ENCODE assay signal across 18 cellular contexts in genomic region chr1:165284471-165284870, GRCh38.
A peak's percentile ranks its signal among the peaks of the same experiment; 100 is the strongest.
DNase-seq lines count a peak whose midpoint lies in the region; ATAC-seq, FAIRE-seq and TF ChIP-seq lines count a peak whose summit lies in the region.
"Had no signal": no experiment of that assay in that cellular context is flagged by ENCODE, and none has a peak within 500 bp of the region (broad histone marks: within the 10 kb centered on the region; RNA-seq: fewer than 3 reads in every experiment).

No MANE protein-coding gene starts in this region.

- H3K4ac ChIP-seq in H9 (ENCODE audit: low read depth, low read length): no peak overlapping the region

- H2BK15ac ChIP-seq in H9 (ENCODE audit: low read depth, low read length): no peak overlapping the region

- H3T11ph ChIP-seq in H9 (ENCODE audit: low read length): no peak overlapping the region

- H3K9ac ChIP-seq in H9 (ENCODE audit: extremely low read depth, insufficient read length, low read length): no peak overlapping the region

- no peak overlapping the region for H3K27ac ChIP-seq in SJCRH30
- H3K27ac ChIP-seq in pancreas: no peak overlapping the region
- H3K27ac ChIP-seq in H9 (ENCODE audit: insufficient read length, low read depth, low read length): no peak overlapping the region
- H3K27ac ChIP-seq: esophagus muscularis mucosa, uterus had no signal

- H3K23me2 ChIP-seq in H9 (ENCODE audit: insufficient read length, low read depth, low read length, poor library complexity, severe bottlenecking): no peaks in the 10 kb centered on the region

- no peak overlapping the region for H3K14ac ChIP-seq in H9 (ENCODE audit: insufficient read depth, low read length)

- TF ChIP-seq CTCF in pancreas (IDR thresholded peaks at IDR 0.05): no peak
- TF ChIP-seq CTCF in H9 (conservative IDR thresholded peaks at IDR 0.05): no peak

- H3K79me2 ChIP-seq in H9 (ENCODE audit: insufficient read depth, low read length): no peaks in the 10 kb centered on the region

- H3K27ac Mint-ChIP-seq in H9: no peak overlapping the region

- H3K27me3 ChIP-seq in SJCRH30 (0 out of 2 replicates have a peak, but pooled peaks cover 5% of the 10 kb centered on the region), pancreas (no peaks in the 10 kb centered on the region), H9 (ENCODE audit: insufficient read depth, low read length) (no peaks in the 10 kb centered on the region)
- H3K27me3 ChIP-seq: uterus had no signal

- 27 to 35% methylated on average over 10 of the region's 10 CpGs for WGBS in pancreas, 2 donors
- no CpG with 5 or more reads among the region's 10 CpGs for WGBS in H9 (ENCODE audit: extremely low coverage, insufficient read length, low lambda C conversion rate)

- no peaks in the 10 kb centered on the region for H3K36me3 Mint-ChIP-seq in H9 (ENCODE audit: insufficient read depth in 1 of 3, low read depth in 3 of 3)

- H2BK120ac ChIP-seq in H9 (ENCODE audit: low read depth, low read length, poor library complexity, severe bottlenecking): no peak overlapping the region

- H3K18ac ChIP-seq in H9 (ENCODE audit: insufficient read length, low read depth, low read length): no peak overlapping the region

- H3K36me3 ChIP-seq in SJCRH30 (no peaks in the 10 kb centered on the region), pancreas (no peaks in the 10 kb centered on the region)
- H3K36me3 ChIP-seq: esophagus muscularis mucosa, uterus had no signal

- H4K8ac ChIP-seq in H9 (replicated peaks; ENCODE audit: insufficient read length, low read depth, low read length): no peak overlapping the region

- H3K9me3 Mint-ChIP-seq in H9: no peaks in the 10 kb centered on the region

- H3K79me1 ChIP-seq in H9 (ENCODE audit: insufficient read depth, low read depth, low read length, poor library complexity, severe bottlenecking): no peaks in the 10 kb centered on the region

- intact Hi-C loops in pancreas (cut with DNase I): no loop called here

- DNase-seq in NCI-H2029 (lab: John Stamatoyannopoulos, UW) (peak; percentile 41), NCI-H2029 treated with DMSO at 0.1 percent for 48 hours (lab: John Stamatoyannopoulos, UW) (no peak), NCI-H1105 treated with DMSO at 0.1 percent for 48 hours (lab: John Stamatoyannopoulos, UW) (peak; percentile 31), SJCRH30 (peak; percentile 30 to 53), pancreas (peak in 2 of 6 donors; percentile 14 to 21), H9 (no peak), dedifferentiated amniotic fluid mesenchymal stem cell (ENCODE audit: extremely low spot score) (no peak)
- DNase-seq: activated CD4-positive, alpha-beta T cell treated with anti-CD3 and anti-CD28 coated beads, Interleukin-2, amount 50 U/mL, for 48 hours; activated T-cell treated with anti-CD3 and anti-CD28 coated beads for 4 hours; amniotic stem cell; NCI-H2171 treated with DMSO at 0.1 percent for 48 hours; stimulated activated CD8-positive, alpha-beta memory T cell treated with anti-CD3 and anti-CD28 coated beads, Interleukin-4, amount 100 ng/mL, for 48 hours; T-helper 1 cell; uterus had no signal

- H3K4me3 Mint-ChIP-seq in H9: no peak overlapping the region

- H3K9me3 ChIP-seq in SJCRH30 (replicated peaks): no peaks in the 10 kb centered on the region
- H3K9me3 ChIP-seq in pancreas: no peaks in the 10 kb centered on the region
- H3K9me3 ChIP-seq in H9 (ENCODE audit: control insufficient read depth, low read depth, low read length): no peaks in the 10 kb centered on the region
- H3K9me3 ChIP-seq: esophagus muscularis mucosa, uterus had no signal

- H2AK5ac ChIP-seq in H9 (ENCODE audit: insufficient read length, low read length): no peak overlapping the region

- H3K4me1 ChIP-seq in SJCRH30: peaks cover 25% of the 10 kb centered on the region
- no peaks in the 10 kb centered on the region for H3K4me1 ChIP-seq in pancreas
- H3K4me1 ChIP-seq in H9 (ENCODE audit: insufficient read depth, low read length): no peaks in the 10 kb centered on the region
- H3K4me1 ChIP-seq: esophagus muscularis mucosa, uterus had no signal

- no peaks in the 10 kb centered on the region for H4K20me1 ChIP-seq in H9 (ENCODE audit: control insufficient read depth, insufficient read depth, insufficient read length)

- no peak for FAIRE-seq in pancreas (lab: Jason Lieb, UNC)
- FAIRE-seq: GM12878 had no signal

- H2BK20ac ChIP-seq in H9 (ENCODE audit: low read depth, low read length, poor library complexity, severe bottlenecking): no peak overlapping the region

- peaks cover 20% of the 10 kb centered on the region for H3K27me3 Mint-ChIP-seq in H9 (ENCODE audit: low read depth)

- no peak overlapping the region for H2BK12ac ChIP-seq in H9 (ENCODE audit: insufficient read length, low read depth, low read length)

- no peak overlapping the region for H2AFZ ChIP-seq in H9 (ENCODE audit: low read length)

- no peak overlapping the region for H2BK5ac ChIP-seq in H9 (ENCODE audit: insufficient read length, low read length)

- H4K91ac ChIP-seq in H9 (ENCODE audit: insufficient read length, low read depth, low read length): no peak overlapping the region

- H3K4me1 Mint-ChIP-seq in H9: peaks cover 31 to 33% of the 10 kb centered on the region in 2 experiments

- no peak overlapping the region for H3K56ac ChIP-seq in H9 (ENCODE audit: insufficient read length, low read depth, low read length)

- no peak overlapping the region for H3K4me3 ChIP-seq in SJCRH30
- no peak overlapping the region for H3K4me3 ChIP-seq in pancreas
- H3K4me3 ChIP-seq: esophagus muscularis mucosa, GM12878, uterus had no signal

- H3K23ac ChIP-seq in H9 (ENCODE audit: insufficient read length, low read depth, low read length): no peak overlapping the region

- H4K5ac ChIP-seq in H9 (ENCODE audit: insufficient read length, low read depth, low read length): no peak overlapping the region

- ATAC-seq in pancreas (peak in 3 of 4 donors; percentile 43 to 75 (median 62)), HG03354 (IDR thresholded peaks at IDR 0.05; ENCODE audit: poor library complexity, severe bottlenecking, unreplicated experiment) (no peak)
- ATAC-seq: GM12878, left lobe of liver had no signal

- no peak overlapping the region for H3K4me2 ChIP-seq in H9 (ENCODE audit: insufficient read depth, insufficient read length, low read length)

Comparison
In these comparisons a context has a peak if more than half of its experiments do, and no peak if none do; other contexts are left out.
1. DNase-seq: peak in NCI-H2029 (single experiment), NCI-H1105 treated with DMSO at 0.1 percent for 48 hours (single experiment) and SJCRH30 (2 of 2); none in NCI-H2029 treated with DMSO at 0.1 percent for 48 hours (single experiment), H9 (single experiment) and dedifferentiated amniotic fluid mesenchymal stem cell (single experiment).